Comparison of ENCODE assay signal across 9 cellular contexts in the genomic region with DNA sequence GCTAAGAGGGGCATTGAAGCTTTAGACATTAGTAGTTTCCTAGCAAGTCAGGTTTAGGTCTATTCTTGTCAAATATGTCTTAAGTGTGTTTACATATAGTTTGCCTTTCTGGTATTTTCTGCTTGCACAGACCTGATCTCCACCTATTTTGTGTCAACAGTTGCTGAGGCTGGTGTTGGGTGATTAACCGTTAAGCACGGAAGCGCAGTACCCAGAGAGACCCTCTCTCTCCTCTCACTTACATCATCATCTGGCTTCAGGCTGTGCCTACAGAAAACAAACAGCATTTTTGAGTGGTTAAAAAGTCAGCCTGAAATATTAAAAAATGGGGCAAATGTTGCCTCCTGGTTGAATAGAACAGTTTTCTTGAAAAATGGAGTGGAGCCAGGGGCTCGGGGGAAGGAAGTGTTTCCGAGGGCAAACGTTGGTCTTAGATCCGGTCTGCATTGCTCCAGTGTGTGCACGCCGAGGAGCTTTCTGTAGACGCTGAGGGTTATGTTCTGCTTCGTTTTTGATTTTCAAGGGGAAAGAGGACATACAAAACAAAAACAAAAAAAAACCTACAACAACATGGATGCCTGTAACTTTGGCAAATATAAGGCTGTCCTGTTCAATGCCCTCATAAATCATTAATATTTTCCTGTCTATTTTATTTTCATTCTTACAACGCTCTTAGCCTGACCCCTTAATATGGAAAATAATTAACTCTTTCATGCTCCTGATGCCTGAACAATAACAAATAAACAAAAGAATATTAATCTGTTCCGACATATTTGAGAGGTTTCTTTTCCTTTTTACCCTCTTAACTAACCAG.
DNase-seq lines count a peak whose midpoint lies in the region; ATAC-seq and TF ChIP-seq lines count a peak whose summit lies in the region.
"Had no signal": no experiment of that assay in that cellular context is flagged by ENCODE, and none has a peak within 500 bp of the region (broad histone marks: within the 10 kb centered on the region; RNA-seq: fewer than 3 reads in every experiment).

No MANE protein-coding gene starts in this region.

- TF ChIP-seq CTCF in body of pancreas (IDR thresholded peaks at IDR 0.05) = no peak
- no peak for TF ChIP-seq CTCF in left lung (IDR thresholded peaks at IDR 0.05)
- no peak for TF ChIP-seq CTCF in suprapubic skin (IDR thresholded peaks at IDR 0.05)

- TF ChIP-seq POLR2A in body of pancreas (IDR thresholded peaks at IDR 0.05) (no peak), suprapubic skin (IDR thresholded peaks at IDR 0.05) (no peak)

- WGBS in body of pancreas, 2 donors = 22 to 24% methylated on average over 13 of the region's 13 CpGs
- 6% methylated on average over 13 of the region's 13 CpGs for WGBS in suprapubic skin

- H3K4me1 ChIP-seq in body of pancreas = peaks cover 49% of the 10 kb centered on the region
- peaks cover 17 to 27% of the 10 kb centered on the region in 2 donors for H3K4me1 ChIP-seq in left lung
- H3K4me1 ChIP-seq in suprapubic skin = peaks cover 20% of the 10 kb centered on the region

- ATAC-seq in body of pancreas (peak; percentile 19), left lung (peak; percentile 48), HG02642 (IDR thresholded peaks at IDR 0.05; ENCODE audit: poor library complexity, unreplicated experiment) (no peak), HG03342 (IDR thresholded peaks at IDR 0.05; ENCODE audit: unreplicated experiment) (no peak)
- ATAC-seq: GM12878 had no signal

- intact Hi-C loops in body of pancreas (cut with DNase I) (no loop called here), left lung (cut with DNase I) (no loop called here)

- no peaks in the 10 kb centered on the region for H3K9me3 ChIP-seq in body of pancreas
- H3K9me3 ChIP-seq in left lung = no peaks in the 10 kb centered on the region
- H3K9me3 ChIP-seq in suprapubic skin = no peaks in the 10 kb centered on the region

- H3K27ac ChIP-seq in body of pancreas = peak overlapping the region; percentile 0 to 62 (median 50)
- H3K27ac ChIP-seq in left lung = peak overlapping the region; percentile 38 to 59
- H3K27ac ChIP-seq in suprapubic skin = peak overlapping the region; percentile 32

- peak; percentile 45 for DNase-seq in NCI-H1417 treated with DMSO at 0.1 percent for 48 hours (lab: John Stamatoyannopoulos, UW)
- DNase-seq in body of pancreas = no peak
- DNase-seq in left lung = no peak
- no peak for DNase-seq in suprapubic skin (ENCODE audit: low spot score in 2 of 2)
- no peak for DNase-seq in Kasumi-1 (lab: John Stamatoyannopoulos, UW)
- DNase-seq: NCI-H446 treated with DMSO at 0.1 percent for 48 hours had no signal

- no peaks in the 10 kb centered on the region for H3K27me3 ChIP-seq in body of pancreas
- H3K27me3 ChIP-seq in left lung = peaks cover 0 to 11% of the 10 kb centered on the region in 2 donors
- no peaks in the 10 kb centered on the region for H3K27me3 ChIP-seq in suprapubic skin

- H3K36me3 ChIP-seq in body of pancreas (replicated peaks in 1 of 2; ENCODE audit: insufficient read depth in 1 of 2, low read depth in 2 of 2) = peaks cover 0 to 4% of the 10 kb centered on the region in 2 donors
- H3K36me3 ChIP-seq in left lung = no peaks in the 10 kb centered on the region
- no peaks in the 10 kb centered on the region for H3K36me3 ChIP-seq in suprapubic skin

- no peak overlapping the region for H3K4me3 ChIP-seq in body of pancreas
- peak overlapping the region in 1 of 2 donors; percentile 8 for H3K4me3 ChIP-seq in left lung
- peak overlapping the region; percentile 22 for H3K4me3 ChIP-seq in suprapubic skin
- H3K4me3 ChIP-seq: GM12878 had no signal

- TF ChIP-seq EP300 in suprapubic skin (IDR thresholded peaks at IDR 0.05) = no peak

Comparison
In these comparisons a context has a peak if more than half of its experiments do, and no peak if none do; other contexts are left out.
1. ATAC-seq: peak in body of pancreas (single experiment) and left lung (single experiment); none in HG02642 (single experiment) and HG03342 (single experiment).
2. Peak in every context shown above with its lines, with median percentiles within 50 percentile points of each other: H3K27ac ChIP-seq.